In genomic region chr12:12333980-12334709, GRCh38 we compare ENCODE assay signal across 1 cellular context.
A peak's percentile ranks its signal among the peaks of the same experiment; 100 is the strongest.
TF ChIP-seq lines count a peak whose summit lies in the region.

No MANE protein-coding gene starts in this region.

TF ChIP-seq in HepG2, 621 proteins besides CTCF, POLR2A, EP300 and RAD21 (continued from another document):
- no peak for TF ChIP-seq ZNF296 (CRISPR knock-in tag; conservative IDR thresholded peaks at IDR 0.05)
- peak; percentile 40; the same call in 1 of the 2 replicates for TF ChIP-seq SAP130 (CRISPR knock-in tag; IDR thresholded peaks at IDR 0.05; ENCODE audit: low read depth)
- no peak for TF ChIP-seq ZNF335 (CRISPR knock-in tag; IDR thresholded peaks at IDR 0.05)
- TF ChIP-seq ZGPAT (CRISPR knock-in tag; IDR thresholded peaks at IDR 0.05): 0 out of 2 replicates have a peak, but pooled peaks have one; percentile 15
- no peak for TF ChIP-seq ZBTB20 (CRISPR knock-in tag; IDR thresholded peaks at IDR 0.05; ENCODE audit: borderline replicate concordance, low read depth)
